ENCODE assay signal across 16 cellular contexts in the genomic region with DNA sequence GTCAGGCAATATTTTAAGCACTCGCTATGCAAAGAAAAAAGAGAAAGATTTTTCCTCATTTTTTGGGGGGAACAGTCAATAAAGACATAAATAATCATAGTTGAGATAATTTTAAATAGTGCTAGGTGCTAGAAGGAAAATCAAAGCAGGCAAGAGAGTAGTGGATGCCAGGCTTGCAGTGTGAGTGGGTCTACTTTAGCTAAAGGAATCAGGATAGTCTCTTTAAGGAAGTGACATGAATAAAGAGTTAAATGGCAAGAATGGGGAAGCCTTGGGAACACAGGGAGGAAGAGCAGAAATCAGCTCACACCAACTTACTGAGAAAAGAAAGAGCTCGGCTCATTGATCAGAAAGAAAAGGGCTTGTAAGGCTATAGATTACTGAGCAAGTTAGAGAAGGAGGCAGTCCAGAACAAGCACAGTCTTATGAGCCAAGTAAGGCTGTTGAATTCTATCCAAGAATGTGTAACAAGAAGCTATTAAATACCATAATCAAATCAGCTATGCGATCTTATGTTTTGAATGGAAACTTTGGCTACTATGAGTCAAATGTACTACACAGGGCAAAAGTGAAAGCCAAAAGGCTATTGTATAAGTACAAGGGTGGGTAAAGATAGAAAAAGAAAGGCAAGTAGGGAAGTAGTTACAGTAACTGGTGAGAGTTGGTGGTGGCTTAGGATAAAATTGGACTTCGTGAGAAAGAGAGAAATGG.
DNase-seq lines count a peak whose midpoint lies in the region; ATAC-seq lines count a peak whose summit lies in the region.
"Had no signal": no experiment of that assay in that cellular context is flagged by ENCODE, and none has a peak within 500 bp of the region (broad histone marks: within the 10 kb centered on the region; RNA-seq: fewer than 3 reads in every experiment).

No MANE protein-coding gene starts in this region.

- no peaks in the 10 kb centered on the region for H3K36me3 Mint-ChIP-seq in activated naive CD8-positive, alpha-beta T cell treated with anti-CD3 and anti-CD28 coated beads, Interleukin-2, amount 50 U/mL, for 24 hours (ENCODE audit: low read depth)
- H3K36me3 Mint-ChIP-seq: activated naive CD4-positive, alpha-beta T cell treated with anti-CD3 and anti-CD28 coated beads, Interleukin-2, amount 10 ng/mL, durations not matched to agents 7 days and 5 days had no signal

- no peak overlapping the region for H2AK5ac ChIP-seq in neuronal stem cell (ENCODE audit: low read depth, low read length)

- no peak for ATAC-seq in HG03139 (IDR thresholded peaks at IDR 0.05; ENCODE audit: unreplicated experiment)
- no peak for ATAC-seq in activated naive CD8-positive, alpha-beta T cell treated with anti-CD3 and anti-CD28 coated beads, Interleukin-2, amount 50 U/mL, for 24 hours

- no peak overlapping the region for H3K23ac ChIP-seq in neuronal stem cell (ENCODE audit: low read depth, low read length, poor library complexity)

- H3K9me3 Mint-ChIP-seq in activated naive CD8-positive, alpha-beta T cell treated with anti-CD3 and anti-CD28 coated beads, Interleukin-2, amount 50 U/mL, for 24 hours: peaks cover 10% of the 10 kb centered on the region

- peak overlapping the region; percentile 54 for H2AFZ ChIP-seq in neuronal stem cell (ENCODE audit: low read length)

- no peaks in the 10 kb centered on the region for H3K4me1 Mint-ChIP-seq in activated naive CD8-positive, alpha-beta T cell treated with anti-CD3 and anti-CD28 coated beads, Interleukin-2, amount 50 U/mL, for 24 hours
- H3K4me1 Mint-ChIP-seq: activated naive CD4-positive, alpha-beta T cell treated with anti-CD3 and anti-CD28 coated beads, Interleukin-2, amount 10 ng/mL, durations not matched to agents 7 days and 5 days; central memory CD8-positive, alpha-beta T cell had no signal

- H3K4me3 Mint-ChIP-seq in activated naive CD8-positive, alpha-beta T cell treated with anti-CD3 and anti-CD28 coated beads, Interleukin-2, amount 50 U/mL, for 24 hours: no peak overlapping the region
- H3K4me3 Mint-ChIP-seq: activated naive CD4-positive, alpha-beta T cell treated with anti-CD3 and anti-CD28 coated beads, Interleukin-2, amount 10 ng/mL, durations not matched to agents 7 days and 5 days; central memory CD8-positive, alpha-beta T cell had no signal

- H3K9me3 ChIP-seq in ectodermal cell (ENCODE audit: control insufficient read depth, low read length): no peaks in the 10 kb centered on the region
- no peaks in the 10 kb centered on the region for H3K9me3 ChIP-seq in neuronal stem cell (replicated peaks in 1 of 2; ENCODE audit: control insufficient read depth in 2 of 2, insufficient read depth in 1 of 2, low read depth in 1 of 2, low read length in 2 of 2)

- H3K9ac ChIP-seq in neuronal stem cell (ENCODE audit: low read depth, low read length, poor library complexity): no peak overlapping the region

- no peak overlapping the region for H2BK5ac ChIP-seq in neuronal stem cell (ENCODE audit: low read length)

- no peak overlapping the region for H4K91ac ChIP-seq in neuronal stem cell (ENCODE audit: low read depth, low read length, poor library complexity)

- peak; percentile 85 for DNase-seq in EH (ENCODE audit: low read depth)
- DNase-seq in OCI-M1 (lab: John Stamatoyannopoulos, UW): peak; percentile 21
- peak; percentile 5 for DNase-seq in neuronal stem cell (ENCODE audit: low spot score)
- DNase-seq in activated CD8-positive, alpha-beta memory T cell treated with anti-CD3 and anti-CD28 coated beads for 24 hours: no peak
- DNase-seq in stimulated activated CD4-positive, alpha-beta T cell treated with anti-CD3 and anti-CD28 coated beads, Interleukin-4, amount 100 ng/mL, for 24 hours: no peak
- no peak for DNase-seq in activated naive CD8-positive, alpha-beta T cell treated with anti-CD3 and anti-CD28 coated beads, Interleukin-2, amount 50 U/mL, for 24 hours
- DNase-seq: activated CD4-positive, alpha-beta T cell treated with anti-CD3 and anti-CD28 coated beads, Interleukin-2, amount 50 U/mL, for 1 hour; activated naive CD4-positive, alpha-beta T cell treated with anti-CD3 and anti-CD28 coated beads, Interleukin-2, amount 10 ng/mL, durations not matched to agents 7 days and 5 days; AML-193; Calu3; islet precursor cell; NCI-H146 had no signal

- H3K4me3 ChIP-seq in ectodermal cell (ENCODE audit: insufficient read depth, low read depth, low read length) (no peak overlapping the region), neuronal stem cell (ENCODE audit: low read length in 2 of 2) (no peak overlapping the region)
- H3K4me3 ChIP-seq: tibial nerve had no signal

- H3K14ac ChIP-seq in neuronal stem cell (ENCODE audit: low read length): no peak overlapping the region

- no peak overlapping the region for H2BK15ac ChIP-seq in neuronal stem cell (ENCODE audit: low read length)

- H2BK12ac ChIP-seq in neuronal stem cell (ENCODE audit: low read length): no peak overlapping the region

- peak overlapping the region; percentile 46 for H3K27ac ChIP-seq in ectodermal cell (ENCODE audit: insufficient read depth, low read depth, low read length, poor library complexity, severe bottlenecking)
- no peak overlapping the region for H3K27ac ChIP-seq in neuronal stem cell (replicated peaks; ENCODE audit: low read length)
- H3K27ac ChIP-seq: tibial nerve had no signal

- H3K27me3 Mint-ChIP-seq in activated naive CD8-positive, alpha-beta T cell treated with anti-CD3 and anti-CD28 coated beads, Interleukin-2, amount 50 U/mL, for 24 hours: no peaks in the 10 kb centered on the region
- H3K27me3 Mint-ChIP-seq: activated naive CD4-positive, alpha-beta T cell treated with anti-CD3 and anti-CD28 coated beads, Interleukin-2, amount 10 ng/mL, durations not matched to agents 7 days and 5 days; central memory CD8-positive, alpha-beta T cell had no signal

- no peak overlapping the region for H2BK120ac ChIP-seq in neuronal stem cell (ENCODE audit: low read depth, low read length)

- WGBS in ectodermal cell, 2 experiments: 71 to 87% methylated on average over 4 of the region's 4 CpGs
- WGBS in neuronal stem cell (ENCODE audit: extremely low coverage in 2 of 2, insufficient read length in 2 of 2, insufficient replicate concordance in 1 of 2), 2 donors: no CpG with 5 or more reads among the region's 4 CpGs

- no peaks in the 10 kb centered on the region for H3K36me3 ChIP-seq in ectodermal cell (ENCODE audit: control insufficient read depth, insufficient read depth, low read length)
- no peaks in the 10 kb centered on the region for H3K36me3 ChIP-seq in neuronal stem cell (replicated peaks in 1 of 2; ENCODE audit: control insufficient read depth in 2 of 2, insufficient read depth in 2 of 2, low read length in 2 of 2)
- H3K36me3 ChIP-seq: tibial nerve had no signal

- no peaks in the 10 kb centered on the region for H3K79me1 ChIP-seq in neuronal stem cell (ENCODE audit: low read depth, low read length)

- no peak overlapping the region for H3K27ac Mint-ChIP-seq in activated naive CD8-positive, alpha-beta T cell treated with anti-CD3 and anti-CD28 coated beads, Interleukin-2, amount 50 U/mL, for 24 hours
- H3K27ac Mint-ChIP-seq: activated naive CD4-positive, alpha-beta T cell treated with anti-CD3 and anti-CD28 coated beads, Interleukin-2, amount 10 ng/mL, durations not matched to agents 7 days and 5 days had no signal

- H4K8ac ChIP-seq in neuronal stem cell (ENCODE audit: low read depth, low read length): no peak overlapping the region

- no peaks in the 10 kb centered on the region for H3K27me3 ChIP-seq in ectodermal cell (ENCODE audit: control insufficient read depth, insufficient read depth, low read length, poor library complexity, severe bottlenecking)
- H3K27me3 ChIP-seq in neuronal stem cell (ENCODE audit: control insufficient read depth in 3 of 3, insufficient read depth in 3 of 3, low read depth in 1 of 3, low read length in 3 of 3): no peaks in the 10 kb centered on the region
- H3K27me3 ChIP-seq: tibial nerve had no signal

- no peak overlapping the region for H3K4ac ChIP-seq in neuronal stem cell (ENCODE audit: low read length)

- H3K4me2 ChIP-seq in neuronal stem cell (ENCODE audit: insufficient read depth, low read length, poor library complexity, severe bottlenecking): no peak overlapping the region

- H3K18ac ChIP-seq in neuronal stem cell (ENCODE audit: low read length): no peak overlapping the region

- H3K4me1 ChIP-seq in ectodermal cell (ENCODE audit: control insufficient read depth, insufficient read depth, low read length) (peaks cover 4% of the 10 kb centered on the region), neuronal stem cell (ENCODE audit: control insufficient read depth in 2 of 2, insufficient read depth in 1 of 2, low read depth in 1 of 2, low read length in 2 of 2) (peaks cover 0 to 1% of the 10 kb centered on the region in 2 donors)
- H3K4me1 ChIP-seq: tibial nerve had no signal

Comparison
In these comparisons a context has a peak if more than half of its experiments do, and no peak if none do; other contexts are left out.
1. DNase-seq: peak in EH (single experiment), OCI-M1 (single experiment) and neuronal stem cell (single experiment); none in activated CD8-positive, alpha-beta memory T cell treated with anti-CD3 and anti-CD28 coated beads for 24 hours (single experiment), stimulated activated CD4-positive, alpha-beta T cell treated with anti-CD3 and anti-CD28 coated beads, Interleukin-4, amount 100 ng/mL, for 24 hours (single experiment) and activated naive CD8-positive, alpha-beta T cell treated with anti-CD3 and anti-CD28 coated beads, Interleukin-2, amount 50 U/mL, for 24 hours (single experiment).